In genomic region chr20:35663516-35663812, GRCh38 we compare ENCODE assay signal across 8 cellular contexts. TPM values are rescaled to one million over a fixed set of nuclear protein-coding genes. Genes with fewer than 3 reads are reported as not detected.
DNase-seq lines count a peak whose midpoint lies in the region; ATAC-seq and TF ChIP-seq lines count a peak whose summit lies in the region.

No MANE protein-coding gene starts in this region.

- no peak overlapping the region for H3K18ac ChIP-seq in mesendoderm (ENCODE audit: low read length)

- peak overlapping the region; percentile 86 for H3K4me2 ChIP-seq in mesendoderm (ENCODE audit: low read length)

- H3K4ac ChIP-seq in mesendoderm (ENCODE audit: low read depth, low read length), result no peak overlapping the region

- no peak for TF ChIP-seq POLR2A in breast epithelium (IDR thresholded peaks at IDR 0.05)

- no peak overlapping the region for H4K8ac ChIP-seq in mesendoderm (ENCODE audit: low read depth, low read length)

- TF ChIP-seq CTCF in AG09309 (IDR thresholded peaks at IDR 0.05; ENCODE audit: control insufficient read depth, insufficient read depth, low read depth, low read length, missing control alignments) (no peak), breast epithelium (IDR thresholded peaks at IDR 0.05) (no peak)

- intact Hi-C loops in breast epithelium (cut with DNase I; ENCODE audit: low total_unique reads), result no loop called here

- H3K27ac ChIP-seq in HUES64 (ENCODE audit: low read depth, low read length) (no peak overlapping the region), breast epithelium (peak overlapping the region; percentile 99), mesendoderm (ENCODE audit: low read depth, low read length) (no peak overlapping the region)

- H3K27me3 ChIP-seq in HUES64 (ENCODE audit: insufficient read depth, low read length) (no peaks in the 10 kb centered on the region), breast epithelium (no peaks in the 10 kb centered on the region), mesendoderm (ENCODE audit: insufficient read depth, low read length, poor library complexity) (no peaks in the 10 kb centered on the region)

- H3K4me3 ChIP-seq in AG09309 (ENCODE audit: control insufficient read depth, low read depth, low read length) (peak overlapping the region; percentile 86), HUES64 (ENCODE audit: low read length) (peak overlapping the region; percentile 83), breast epithelium (peak overlapping the region; percentile 72 to 93 (median 85)), mesendoderm (ENCODE audit: low read length) (peak overlapping the region; percentile 54)

- H3K9ac ChIP-seq in HUES64 (ENCODE audit: low read depth, low read length), result peak overlapping the region; percentile 99
- peak overlapping the region; percentile 96 for H3K9ac ChIP-seq in mesendoderm (ENCODE audit: low read length)

- ATAC-seq in GM19395 (IDR thresholded peaks at IDR 0.05; ENCODE audit: unreplicated experiment) (no peak), HG02623 (IDR thresholded peaks at IDR 0.05; ENCODE audit: unreplicated experiment) (no peak), HG03521 (IDR thresholded peaks at IDR 0.05; ENCODE audit: unreplicated experiment) (no peak)

- no peak overlapping the region for H2BK120ac ChIP-seq in mesendoderm (ENCODE audit: low read depth, low read length)

- no peak for DNase-seq in AG09309 (ENCODE audit: low read depth)
- DNase-seq in breast epithelium (ENCODE audit: low spot score in 2 of 2), result no peak
- DNase-seq in mesendoderm, result no peak
- no peak for DNase-seq in MV-4-11 (lab: John Stamatoyannopoulos, UW)

- no peak overlapping the region for H3K23ac ChIP-seq in mesendoderm (ENCODE audit: low read length)

- H3K79me1 ChIP-seq in mesendoderm (ENCODE audit: low read length), result no peaks in the 10 kb centered on the region

- H4K5ac ChIP-seq in mesendoderm (ENCODE audit: low read length), result no peak overlapping the region

- no peak overlapping the region for H2BK5ac ChIP-seq in mesendoderm (ENCODE audit: low read length)

- peak overlapping the region; percentile 99 for H3K56ac ChIP-seq in mesendoderm (ENCODE audit: low read length)

- WGBS in HUES64, result 2% methylated on average over 7 of the region's 7 CpGs
- no CpG with 5 or more reads among the region's 7 CpGs for WGBS in mesendoderm (ENCODE audit: extremely low coverage, insufficient coverage, low lambda C conversion rate)

- no peaks in the 10 kb centered on the region for H3K9me3 ChIP-seq in HUES64 (ENCODE audit: insufficient read depth, low read depth, low read length)
- H3K9me3 ChIP-seq in breast epithelium, result no peaks in the 10 kb centered on the region

- no peak overlapping the region for H2AK5ac ChIP-seq in mesendoderm (ENCODE audit: low read length)

- peaks cover 59% of the 10 kb centered on the region for H3K79me2 ChIP-seq in mesendoderm (ENCODE audit: control insufficient read depth, insufficient read depth, low read length)

- H3K36me3 ChIP-seq in HUES64 (ENCODE audit: insufficient read depth, low read length) (peaks cover 3% of the 10 kb centered on the region; the same call in 1 of the 2 replicates), breast epithelium (no peaks in the 10 kb centered on the region), mesendoderm (ENCODE audit: control insufficient read depth, insufficient read depth, low read length) (no peaks in the 10 kb centered on the region)

- H3K4me1 ChIP-seq in HUES64 (ENCODE audit: insufficient read depth, low read length), result peaks cover 30% of the 10 kb centered on the region
- peaks cover 3 to 14% of the 10 kb centered on the region in 2 donors for H3K4me1 ChIP-seq in breast epithelium
- H3K4me1 ChIP-seq in mesendoderm (ENCODE audit: control insufficient read depth, low read depth, low read length), result no peaks in the 10 kb centered on the region

- no peak overlapping the region for H2BK15ac ChIP-seq in mesendoderm (replicated peaks; ENCODE audit: low read depth)

RNA-seq across cellular contexts. Expression of gene CPNE1, which starts 1.2 kb away (rescaled TPM):
- 186 TPM for polyA plus RNA-seq in HUES64 (2013, experiment 1 of 2)
- 211 TPM for polyA plus RNA-seq in HUES64 (2013, experiment 2 of 2)
- 100 to 1,000 TPM in 2 of 3 donors, 10 to 100 TPM in 1; 41.1 to 135 (median 117) TPM for total RNA-seq in breast epithelium
- 85.8 TPM for polyA plus RNA-seq in mesendoderm (2013, experiment 1 of 2)
- polyA plus RNA-seq in mesendoderm (2013, experiment 2 of 2), result 78.6 TPM

RNA-seq across cellular contexts. Expression of gene RBM12, which starts 1.2 kb away (rescaled TPM):
- polyA plus RNA-seq in HUES64 (2013, experiment 1 of 2), result 84.8 TPM
- polyA plus RNA-seq in HUES64 (2013, experiment 2 of 2), result 106 TPM
- 10 to 100 TPM; 22.7 to 40.1 (median 34.4) TPM for total RNA-seq in breast epithelium
- polyA plus RNA-seq in mesendoderm (2013, experiment 1 of 2), result 171 TPM
- polyA plus RNA-seq in mesendoderm (2013, experiment 2 of 2), result 168 TPM

RNA-seq across cellular contexts. Expression of gene NFS1, which starts 35.7 kb away (rescaled TPM):
- 20.2 TPM for polyA plus RNA-seq in HUES64 (2013, experiment 1 of 2)
- 22.0 TPM for polyA plus RNA-seq in HUES64 (2013, experiment 2 of 2)
- 10 to 100 TPM; 31.7 to 39.7 (median 36.1) TPM for total RNA-seq in breast epithelium
- polyA plus RNA-seq in mesendoderm (2013, experiment 1 of 2), result 10.9 TPM
- 10.8 TPM for polyA plus RNA-seq in mesendoderm (2013, experiment 2 of 2)

RNA-seq across cellular contexts. Expression of gene ROMO1, which starts 35.7 kb away (rescaled TPM):
- 198 TPM for polyA plus RNA-seq in HUES64 (2013, experiment 1 of 2)
- 183 TPM for polyA plus RNA-seq in HUES64 (2013, experiment 2 of 2)
- total RNA-seq in breast epithelium, result 100 to 1,000 TPM; 231 to 348 (median 306) TPM
- 511 TPM for polyA plus RNA-seq in mesendoderm (2013, experiment 1 of 2)
- 508 TPM for polyA plus RNA-seq in mesendoderm (2013, experiment 2 of 2)

RNA-seq across cellular contexts. Expression of gene SPAG4, which starts 47.8 kb away (rescaled TPM):
- polyA plus RNA-seq in HUES64 (2013, experiment 1 of 2), result 2.0 TPM
- 4.2 TPM for polyA plus RNA-seq in HUES64 (2013, experiment 2 of 2)
- total RNA-seq in breast epithelium, result 1 to 10 TPM; 3.4 to 9.2 (median 3.4) TPM
- polyA plus RNA-seq in mesendoderm (2013, experiment 1 of 2), result 1.5 TPM
- 1.2 TPM for polyA plus RNA-seq in mesendoderm (2013, experiment 2 of 2)

Comparison
In these comparisons a context has a peak if more than half of its experiments do, and no peak if none do; other contexts are left out.
1. H3K27ac ChIP-seq: peak in breast epithelium (2 of 2); none in HUES64 (single experiment) and mesendoderm (single experiment).
2. Peak in every context shown above with its lines, with median percentiles within 50 percentile points of each other: H3K4me3 ChIP-seq.